25 cellular contexts compared by ENCODE assay signal in the genomic region with DNA sequence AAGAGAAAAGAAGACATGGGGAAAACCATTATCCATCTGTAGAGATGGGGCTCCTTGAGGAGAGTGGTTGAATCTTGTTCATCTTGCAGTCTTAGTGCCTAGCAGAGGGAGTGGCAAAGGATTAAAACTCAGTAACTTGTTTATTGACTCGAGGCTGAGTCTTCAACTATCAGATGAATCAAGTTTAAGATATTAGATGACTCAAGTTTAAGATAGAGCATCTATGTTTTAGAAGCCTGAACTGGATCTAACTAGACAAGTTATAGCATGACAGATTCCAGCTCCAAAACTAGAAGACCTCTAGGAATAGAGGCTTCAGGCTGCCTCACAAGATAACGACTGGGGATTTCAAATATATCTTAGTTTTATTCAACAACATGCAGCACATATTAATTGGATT.
"Had no signal": no experiment of that assay in that cellular context is flagged by ENCODE, and none has a peak within 500 bp of the region (broad histone marks: within the 10 kb centered on the region; RNA-seq: fewer than 3 reads in every experiment).

No MANE protein-coding gene starts in this region.

- H3K27ac Mint-ChIP-seq: immature natural killer cell; naive thymus-derived CD8-positive, alpha-beta T cell; nephron; progenitor cell of endocrine pancreas; stimulated activated memory B cell treated with anti-CD40 and anti-IgM and Interleukin-4, amounts not matched to agents 10 μg/mL and 1 μg/mL and 100 μg/mL, for 72 hours; stimulated activated naive CD8-positive, alpha-beta T cell treated with anti-CD3 and anti-CD28 coated beads, Interleukin-15, amount 100 ng/mL, for 72 hours had no signal

- H3K9me3 ChIP-seq: left ventricle myocardium inferior, ovary, right atrium auricular region, right lobe of liver, testis, thyroid gland, transverse colon, upper lobe of left lung had no signal

- DNase-seq: heart left ventricle; hypothalamus; immature natural killer cell; left ventricle myocardium inferior; mesenchymal stem cell; naive thymus-derived CD8-positive, alpha-beta T cell; ovary; right lobe of liver; stimulated activated CD4-positive, alpha-beta T cell treated with anti-CD3 and anti-CD28 coated beads, Interleukin-1b, Interleukin-23, amount 100 ng/mL, for 48 hours; stimulated activated CD4-positive, alpha-beta T cell treated with anti-CD3 and anti-CD28 coated beads, Interleukin-2, amount 100 ng/mL, for 48 hours; stimulated activated CD4-positive, alpha-beta T cell treated with anti-CD3 and anti-CD28 coated beads, Interleukin-4, amount 100 ng/mL, for 4 hours; stimulated activated CD8-positive, alpha-beta memory T cell treated with anti-CD3 and anti-CD28 coated beads, Interleukin-4, amount 100 ng/mL, for 48 hours; stimulated activated naive CD4-positive, alpha-beta T cell treated with Interleukin-2 at 50 U/mL for 16 hours; stimulated activated naive CD8-positive, alpha-beta T cell treated with anti-CD3 and anti-CD28 coated beads, Interleukin-15, amount 100 ng/mL, for 72 hours; substantia nigra; testis; thyroid gland; transverse colon; upper lobe of left lung had no signal

- H3K27me3 Mint-ChIP-seq: naive thymus-derived CD8-positive, alpha-beta T cell; progenitor cell of endocrine pancreas; stimulated activated memory B cell treated with anti-CD40 and anti-IgM and Interleukin-4, amounts not matched to agents 10 μg/mL and 1 μg/mL and 100 μg/mL, for 72 hours; stimulated activated naive CD8-positive, alpha-beta T cell treated with anti-CD3 and anti-CD28 coated beads, Interleukin-15, amount 100 ng/mL, for 72 hours had no signal

- H3K9me3 Mint-ChIP-seq: nephron, neural crest cell had no signal

- H3K4me3 ChIP-seq: heart left ventricle, left ventricle myocardium inferior, ovary, right atrium auricular region, right lobe of liver, smooth muscle cell, testis, thyroid gland, transverse colon, upper lobe of left lung had no signal

- H3K36me3 Mint-ChIP-seq: immature natural killer cell; naive thymus-derived CD8-positive, alpha-beta T cell; stimulated activated memory B cell treated with anti-CD40 and anti-IgM and Interleukin-4, amounts not matched to agents 10 μg/mL and 1 μg/mL and 100 μg/mL, for 72 hours had no signal

- H3K4me3 Mint-ChIP-seq: immature natural killer cell; naive thymus-derived CD8-positive, alpha-beta T cell; nephron; neural crest cell; stimulated activated memory B cell treated with anti-CD40 and anti-IgM and Interleukin-4, amounts not matched to agents 10 μg/mL and 1 μg/mL and 100 μg/mL, for 72 hours; stimulated activated naive CD8-positive, alpha-beta T cell treated with anti-CD3 and anti-CD28 coated beads, Interleukin-15, amount 100 ng/mL, for 72 hours had no signal

- H3K27me3 ChIP-seq: heart left ventricle, ovary, right atrium auricular region, right lobe of liver, testis, thyroid gland, transverse colon, upper lobe of left lung had no signal

- H3K4me2 ChIP-seq: smooth muscle cell had no signal

- H3K4me1 ChIP-seq: heart left ventricle, left ventricle myocardium inferior, right atrium auricular region, right lobe of liver, testis, thyroid gland, transverse colon, upper lobe of left lung had no signal

- H3K36me3 ChIP-seq: heart left ventricle, left ventricle myocardium inferior, ovary, right atrium auricular region, right lobe of liver, thyroid gland, transverse colon, upper lobe of left lung had no signal

- H3K4me1 Mint-ChIP-seq: immature natural killer cell; naive thymus-derived CD8-positive, alpha-beta T cell; nephron; stimulated activated memory B cell treated with anti-CD40 and anti-IgM and Interleukin-4, amounts not matched to agents 10 μg/mL and 1 μg/mL and 100 μg/mL, for 72 hours; stimulated activated naive CD8-positive, alpha-beta T cell treated with anti-CD3 and anti-CD28 coated beads, Interleukin-15, amount 100 ng/mL, for 72 hours had no signal

- H3K27ac ChIP-seq: heart left ventricle, left ventricle myocardium inferior, ovary, right atrium auricular region, right lobe of liver, testis, thyroid gland, transverse colon, upper lobe of left lung had no signal

- ATAC-seq: heart left ventricle; naive thymus-derived CD8-positive, alpha-beta T cell; right lobe of liver; stimulated activated memory B cell treated with anti-CD40 and anti-IgM and Interleukin-4, amounts not matched to agents 10 μg/mL and 1 μg/mL and 100 μg/mL, for 72 hours; stimulated activated naive CD8-positive, alpha-beta T cell treated with anti-CD3 and anti-CD28 coated beads, Interleukin-15, amount 100 ng/mL, for 72 hours had no signal
